Comparison of ENCODE assay signal across 9 cellular contexts in the genomic region with DNA sequence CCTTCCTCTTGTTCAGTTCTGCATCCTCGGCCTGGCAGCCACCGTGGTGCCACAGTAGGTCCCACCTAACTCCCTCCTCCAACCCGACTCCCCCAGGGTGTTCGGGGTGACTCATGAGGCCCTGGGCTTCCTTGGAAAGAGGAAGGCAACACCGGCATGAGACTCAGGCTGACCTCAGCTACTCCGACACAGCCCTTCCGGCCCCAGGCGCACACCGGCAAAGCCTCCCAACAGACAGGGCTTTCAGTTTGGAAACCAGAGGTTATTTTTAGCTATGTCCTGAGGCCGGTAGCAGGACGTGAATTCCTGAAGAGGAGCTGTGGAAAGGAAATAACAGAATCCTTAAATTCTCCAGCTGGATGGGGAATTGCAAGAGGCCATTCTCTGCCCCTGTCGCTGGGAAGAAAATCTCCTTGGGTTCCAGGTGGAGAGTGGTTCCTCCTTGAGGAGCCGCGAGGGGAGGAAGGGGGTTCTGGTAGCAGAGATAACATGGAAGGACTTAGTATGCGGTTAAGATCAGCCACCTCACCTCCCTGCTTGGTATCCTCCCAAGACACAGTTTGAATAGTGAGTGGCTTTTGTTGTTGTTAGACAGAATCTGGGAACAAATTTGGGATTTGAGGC. TPM values are rescaled to one million over a fixed set of nuclear protein-coding genes. Genes with fewer than 3 reads are reported as not detected.
DNase-seq lines count a peak whose midpoint lies in the region; ATAC-seq and TF ChIP-seq lines count a peak whose summit lies in the region.
"Had no signal": no experiment of that assay in that cellular context is flagged by ENCODE, and none has a peak within 500 bp of the region (broad histone marks: within the 10 kb centered on the region; RNA-seq: fewer than 3 reads in every experiment).

No MANE protein-coding gene starts in this region.

- H3K4me1 ChIP-seq in ovary (ENCODE audit: insufficient read depth), result peaks cover 35% of the 10 kb centered on the region
- H3K4me1 ChIP-seq in GM23338 (ENCODE audit: insufficient read depth), result no peaks in the 10 kb centered on the region

- no peaks in the 10 kb centered on the region for H3F3A ChIP-seq in GM23338 (replicated peaks; ENCODE audit: low read depth)

- H3K4me2 ChIP-seq in GM23338, result no peak overlapping the region

- H3K27me3 ChIP-seq in ovary (no peaks in the 10 kb centered on the region), GM23338 (ENCODE audit: insufficient read depth) (no peaks in the 10 kb centered on the region)

- no peaks in the 10 kb centered on the region for H4K20me1 ChIP-seq in GM23338 (replicated peaks; ENCODE audit: insufficient read depth)

- no peak overlapping the region for H3K4me3 ChIP-seq in fibroblast of the aortic adventitia (ENCODE audit: low read depth, low read length)
- no peak overlapping the region for H3K4me3 ChIP-seq in ovary
- H3K4me3 ChIP-seq in lower leg skin (ENCODE audit: low read depth, poor library complexity, severe bottlenecking), result no peak overlapping the region
- H3K4me3 ChIP-seq in GM23338, result no peak overlapping the region

- no peaks in the 10 kb centered on the region for H3K36me3 ChIP-seq in ovary
- H3K36me3 ChIP-seq in GM23338 (ENCODE audit: insufficient read depth), result no peaks in the 10 kb centered on the region

- H3K9me3 ChIP-seq in ovary, result no peaks in the 10 kb centered on the region

- no peak overlapping the region for H3K4me3 Mint-ChIP-seq in GM23338

- ATAC-seq in GM21423 (IDR thresholded peaks at IDR 0.05; ENCODE audit: unreplicated experiment) (no peak), GM23338 (no peak)
- ATAC-seq: activated naive CD4-positive, alpha-beta T cell treated with anti-CD3 and anti-CD28 coated beads, Interleukin-2, amount 50 U/mL, for 72 hours had no signal

- no peaks in the 10 kb centered on the region for H3K79me2 ChIP-seq in GM23338 (replicated peaks; ENCODE audit: insufficient read depth)

- no peak overlapping the region; the same call in 1 of the 2 replicates for H2AFZ ChIP-seq in GM23338

- 21 to 33% (median 21%) methylated on average over 15 of the region's 15 CpGs for WGBS in ovary, 3 donors
- WGBS in lower leg skin, 2 donors, result 38 to 45% methylated on average over 15 of the region's 15 CpGs

- no peak for TF ChIP-seq EP300 in ovary (IDR thresholded peaks at IDR 0.05)

- intact Hi-C loops in ovary (cut with DNase I), result loop anchor here in 2 of 4 donors (5.0 kb wide), 1 partner anchor 37 kb away; no protein-coding TSS in a partner anchor
- intact Hi-C loops in lower leg skin (cut with DNase I; ENCODE audit: low total_unique reads), result no loop called here

- no peaks in the 10 kb centered on the region for H3K36me3 Mint-ChIP-seq in GM23338 (ENCODE audit: low read depth)
- H3K36me3 Mint-ChIP-seq: activated naive CD4-positive, alpha-beta T cell treated with anti-CD3 and anti-CD28 coated beads, Interleukin-2, amount 50 U/mL, for 72 hours had no signal

- no peak for TF ChIP-seq POLR2A in ovary (IDR thresholded peaks at IDR 0.05)
- TF ChIP-seq POLR2A in lower leg skin (IDR thresholded peaks at IDR 0.05), result no peak

- H3K27me3 Mint-ChIP-seq in GM23338 (ENCODE audit: insufficient read depth, low read depth, poor library complexity), result peaks cover 6% of the 10 kb centered on the region

- no peaks in the 10 kb centered on the region; the same call in 2 of the 3 replicates for H3K9me3 Mint-ChIP-seq in GM23338
- H3K9me3 Mint-ChIP-seq: activated naive CD4-positive, alpha-beta T cell treated with anti-CD3 and anti-CD28 coated beads, Interleukin-2, amount 50 U/mL, for 72 hours had no signal

- DNase-seq in Daoy (ENCODE audit: low read depth) (peak; percentile 92), T1000 (lab: John Stamatoyannopoulos, UW) (peak; percentile 66), fibroblast of the aortic adventitia (ENCODE audit: low read depth) (peak; percentile 62), ovary (peak; percentile 64 to 73 (median 70)), GOT3 (lab: John Stamatoyannopoulos, UW) (no peak), lower leg skin (ENCODE audit: low spot score in 2 of 2) (no peak), GM23338 (ENCODE audit: low spot score) (no peak)

- no peaks in the 10 kb centered on the region; the same call in 1 of the 2 replicates for H3K9me2 ChIP-seq in GM23338 (ENCODE audit: insufficient read depth)

- H3K27ac ChIP-seq in ovary (peak overlapping the region; percentile 22 to 66), GM23338 (ENCODE audit: low read depth) (no peak overlapping the region)

- no peak for TF ChIP-seq CTCF in fibroblast of the aortic adventitia (IDR thresholded peaks at IDR 0.05; ENCODE audit: insufficient read depth, low read length)
- no peak for TF ChIP-seq CTCF in ovary (IDR thresholded peaks at IDR 0.05)
- no peak for TF ChIP-seq CTCF in lower leg skin (IDR thresholded peaks at IDR 0.05)
- no peak for TF ChIP-seq CTCF in GM23338 (conservative IDR thresholded peaks at IDR 0.05; ENCODE audit: low read depth in 2 of 2)

- no peak overlapping the region for H3K27ac Mint-ChIP-seq in GM23338
- H3K27ac Mint-ChIP-seq: activated naive CD4-positive, alpha-beta T cell treated with anti-CD3 and anti-CD28 coated beads, Interleukin-2, amount 50 U/mL, for 72 hours had no signal

- peaks cover 6% of the 10 kb centered on the region for H3K4me1 Mint-ChIP-seq in GM23338

TF ChIP-seq in GM23338, 12 proteins besides CTCF, POLR2A, EP300 and RAD21 (continues in another document):
- TF ChIP-seq ZNF331 (CRISPR knock-in tag; IDR thresholded peaks at IDR 0.05; ENCODE audit: low read depth) (no peak), STAT1 (IDR thresholded peaks at IDR 0.05; ENCODE audit: unreplicated experiment) (no peak), EZH2 (IDR thresholded peaks at IDR 0.05; ENCODE audit: low read depth, unreplicated experiment) (no peak), EZH2phosphoT487 (IDR thresholded peaks at IDR 0.05; ENCODE audit: unreplicated experiment) (no peak)
- TF ChIP-seq, protein P1, sequence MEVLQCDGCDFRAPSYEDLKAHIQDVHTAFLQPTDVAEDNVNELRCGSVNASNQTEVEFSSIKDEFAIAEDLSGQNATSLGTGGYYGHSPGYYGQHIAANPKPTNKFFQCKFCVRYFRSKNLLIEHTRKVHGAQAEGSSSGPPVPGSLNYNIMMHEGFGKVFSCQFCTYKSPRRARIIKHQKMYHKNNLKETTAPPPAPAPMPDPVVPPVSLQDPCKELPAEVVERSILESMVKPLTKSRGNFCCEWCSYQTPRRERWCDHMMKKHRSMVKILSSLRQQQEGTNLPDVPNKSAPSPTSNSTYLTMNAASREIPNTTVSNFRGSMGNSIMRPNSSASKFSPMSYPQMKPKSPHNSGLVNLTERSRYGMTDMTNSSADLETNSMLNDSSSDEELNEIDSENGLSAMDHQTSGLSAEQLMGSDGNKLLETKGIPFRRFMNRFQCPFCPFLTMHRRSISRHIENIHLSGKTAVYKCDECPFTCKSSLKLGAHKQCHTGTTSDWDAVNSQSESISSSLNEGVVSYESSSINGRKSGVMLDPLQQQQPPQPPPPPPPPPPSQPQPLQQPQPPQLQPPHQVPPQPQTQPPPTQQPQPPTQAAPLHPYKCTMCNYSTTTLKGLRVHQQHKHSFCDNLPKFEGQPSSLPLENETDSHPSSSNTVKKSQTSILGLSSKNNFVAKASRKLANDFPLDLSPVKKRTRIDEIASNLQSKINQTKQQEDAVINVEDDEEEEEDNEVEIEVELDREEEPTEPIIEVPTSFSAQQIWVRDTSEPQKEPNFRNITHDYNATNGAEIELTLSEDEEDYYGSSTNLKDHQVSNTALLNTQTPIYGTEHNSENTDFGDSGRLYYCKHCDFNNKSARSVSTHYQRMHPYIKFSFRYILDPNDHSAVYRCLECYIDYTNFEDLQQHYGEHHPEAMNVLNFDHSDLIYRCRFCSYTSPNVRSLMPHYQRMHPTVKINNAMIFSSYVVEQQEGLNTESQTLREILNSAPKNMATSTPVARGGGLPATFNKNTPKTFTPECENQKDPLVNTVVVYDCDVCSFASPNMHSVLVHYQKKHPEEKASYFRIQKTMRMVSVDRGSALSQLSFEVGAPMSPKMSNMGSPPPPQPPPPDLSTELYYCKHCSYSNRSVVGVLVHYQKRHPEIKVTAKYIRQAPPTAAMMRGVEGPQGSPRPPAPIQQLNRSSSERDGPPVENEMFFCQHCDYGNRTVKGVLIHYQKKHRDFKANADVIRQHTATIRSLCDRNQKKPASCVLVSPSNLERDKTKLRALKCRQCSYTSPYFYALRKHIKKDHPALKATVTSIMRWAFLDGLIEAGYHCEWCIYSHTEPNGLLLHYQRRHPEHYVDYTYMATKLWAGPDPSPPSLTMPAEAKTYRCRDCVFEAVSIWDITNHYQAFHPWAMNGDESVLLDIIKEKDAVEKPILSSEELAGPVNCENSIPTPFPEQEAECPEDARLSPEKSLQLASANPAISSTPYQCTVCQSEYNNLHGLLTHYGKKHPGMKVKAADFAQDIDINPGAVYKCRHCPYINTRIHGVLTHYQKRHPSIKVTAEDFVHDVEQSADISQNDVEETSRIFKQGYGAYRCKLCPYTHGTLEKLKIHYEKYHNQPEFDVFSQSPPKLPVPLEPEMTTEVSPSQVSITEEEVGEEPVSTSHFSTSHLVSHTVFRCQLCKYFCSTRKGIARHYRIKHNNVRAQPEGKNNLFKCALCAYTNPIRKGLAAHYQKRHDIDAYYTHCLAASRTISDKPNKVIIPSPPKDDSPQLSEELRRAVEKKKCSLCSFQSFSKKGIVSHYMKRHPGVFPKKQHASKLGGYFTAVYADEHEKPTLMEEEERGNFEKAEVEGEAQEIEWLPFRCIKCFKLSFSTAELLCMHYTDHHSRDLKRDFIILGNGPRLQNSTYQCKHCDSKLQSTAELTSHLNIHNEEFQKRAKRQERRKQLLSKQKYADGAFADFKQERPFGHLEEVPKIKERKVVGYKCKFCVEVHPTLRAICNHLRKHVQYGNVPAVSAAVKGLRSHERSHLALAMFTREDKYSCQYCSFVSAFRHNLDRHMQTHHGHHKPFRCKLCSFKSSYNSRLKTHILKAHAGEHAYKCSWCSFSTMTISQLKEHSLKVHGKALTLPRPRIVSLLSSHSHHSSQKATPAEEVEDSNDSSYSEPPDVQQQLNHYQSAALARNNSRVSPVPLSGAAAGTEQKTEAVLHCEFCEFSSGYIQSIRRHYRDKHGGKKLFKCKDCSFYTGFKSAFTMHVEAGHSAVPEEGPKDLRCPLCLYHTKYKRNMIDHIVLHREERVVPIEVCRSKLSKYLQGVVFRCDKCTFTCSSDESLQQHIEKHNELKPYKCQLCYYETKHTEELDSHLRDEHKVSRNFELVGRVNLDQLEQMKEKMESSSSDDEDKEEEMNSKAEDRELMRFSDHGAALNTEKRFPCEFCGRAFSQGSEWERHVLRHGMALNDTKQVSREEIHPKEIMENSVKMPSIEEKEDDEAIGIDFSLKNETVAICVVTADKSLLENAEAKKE (CRISPR knock-in tag; IDR thresholded peaks at IDR 0.05), result no peak

RNA-seq across cellular contexts. Expression of a gene that starts 24.4 kb away (rescaled TPM):
- total RNA-seq in Daoy (2014; rRNA removed; shearing (Covaris generic)), result 3.1 and 3.3 TPM in 2 replicates
- total RNA-seq in fibroblast of the aortic adventitia (ENCODE audit: low replicate concordance) (4.3 and 8.0 TPM in 2 replicates), ovary (10 to 100 TPM; 15.3 to 71.5 (median 55.5) TPM), lower leg skin (10 to 100 TPM; 27.4 to 44.2 (median 36.9) TPM)
- polyA plus RNA-seq in ovary (10 to 100 TPM; 10.7 to 15.2 TPM), GM23338 (2016; fragmentation: Nextera tagmentation; extraction: Ambion mirVana) (0.40 and 0.45 TPM in 2 replicates)
- total RNA-seq in GM23338 (2014; rRNA removed; shearing (Covaris generic)), result 1.8 and 3.2 TPM in 2 replicates

Comparison
In these comparisons a context has a peak if more than half of its experiments do, and no peak if none do; other contexts are left out.
1. DNase-seq: peak in Daoy (single experiment), T1000 (single experiment), fibroblast of the aortic adventitia (single experiment) and ovary (5 of 5); none in GOT3 (single experiment), lower leg skin (0 of 2) and GM23338 (single experiment).